In the genomic region with DNA sequence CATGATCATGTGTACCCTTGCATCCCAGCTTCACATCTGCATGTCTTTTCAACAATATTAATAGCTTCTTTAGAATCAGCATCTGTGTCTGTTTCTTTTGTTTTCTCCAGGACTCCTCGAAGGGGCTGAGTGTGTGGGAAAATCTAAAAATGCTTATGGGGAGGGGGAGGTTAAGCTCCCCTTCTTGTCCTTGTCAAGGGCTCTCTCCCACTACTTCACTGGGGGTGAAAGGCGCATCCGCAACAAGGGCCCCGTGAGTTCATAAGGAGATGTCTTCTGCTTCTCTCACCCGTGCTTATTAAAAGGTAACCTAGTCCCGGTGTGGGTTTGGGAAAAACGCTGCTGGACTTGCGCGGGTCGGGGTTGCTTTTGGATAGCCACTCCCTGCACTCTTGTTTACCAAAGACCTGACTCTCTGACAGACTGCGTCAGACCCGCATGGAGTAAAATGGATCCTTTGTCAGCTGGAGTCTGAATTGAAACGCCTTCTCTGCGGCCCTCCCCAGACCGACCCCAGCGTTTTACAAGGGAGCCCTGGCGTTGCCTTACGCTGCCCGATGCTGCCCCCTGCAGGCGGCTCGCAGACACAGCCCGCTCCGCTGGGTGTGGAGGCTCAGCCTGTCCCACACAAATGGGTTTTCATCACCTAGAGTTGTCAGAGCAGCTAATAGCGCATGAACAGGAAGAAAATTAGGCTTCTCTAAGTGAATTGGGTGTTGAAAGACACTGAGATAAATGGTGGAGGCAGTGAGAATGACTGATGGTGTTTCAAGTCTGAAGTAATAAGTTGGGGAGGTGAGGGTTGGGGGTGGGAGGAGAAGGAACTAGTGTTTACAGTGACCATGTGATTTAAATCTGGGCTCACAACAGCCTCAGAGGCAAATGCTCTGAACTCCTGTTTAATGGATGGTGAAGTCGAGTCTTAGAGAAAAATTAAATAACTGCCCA, we compare ENCODE assay signal across 1 cellular context.
TF ChIP-seq lines count a peak whose summit lies in the region.

No MANE protein-coding gene starts in this region.

TF ChIP-seq in HEK293, 187 proteins besides CTCF, POLR2A, EP300 and RAD21 (continued from another document and continues in another):
- TF ChIP-seq ZNF23 (tag by site-specific recombination; IDR thresholded peaks at IDR 0.05; ENCODE audit: borderline replicate concordance) = no peak
- TF ChIP-seq, protein P1, sequence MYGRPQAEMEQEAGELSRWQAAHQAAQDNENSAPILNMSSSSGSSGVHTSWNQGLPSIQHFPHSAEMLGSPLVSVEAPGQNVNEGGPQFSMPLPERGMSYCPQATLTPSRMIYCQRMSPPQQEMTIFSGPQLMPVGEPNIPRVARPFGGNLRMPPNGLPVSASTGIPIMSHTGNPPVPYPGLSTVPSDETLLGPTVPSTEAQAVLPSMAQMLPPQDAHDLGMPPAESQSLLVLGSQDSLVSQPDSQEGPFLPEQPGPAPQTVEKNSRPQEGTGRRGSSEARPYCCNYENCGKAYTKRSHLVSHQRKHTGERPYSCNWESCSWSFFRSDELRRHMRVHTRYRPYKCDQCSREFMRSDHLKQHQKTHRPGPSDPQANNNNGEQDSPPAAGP (tag by site-specific recombination; IDR thresholded peaks at IDR 0.05) = peak; percentile 73; the same call in 1 of the 2 replicates
- 0 out of 2 replicates have a peak, but pooled peaks have one; percentile 15 for TF ChIP-seq KLF8 (tag by site-specific recombination; IDR thresholded peaks at IDR 0.05)
- no peak for TF ChIP-seq ZNF792 (tag by site-specific recombination; IDR thresholded peaks at IDR 0.05)
- no peak for TF ChIP-seq ZNF423 (tag by site-specific recombination; IDR thresholded peaks at IDR 0.05)
- TF ChIP-seq ZNF660 (tag by site-specific recombination; IDR thresholded peaks at IDR 0.05) = peak; percentile 86
- TF ChIP-seq ZBTB17 (tag by site-specific recombination; IDR thresholded peaks at IDR 0.05) = peak; percentile 79
- no peak for TF ChIP-seq PRDM1 (tag by site-specific recombination; IDR thresholded peaks at IDR 0.05)
- no peak for TF ChIP-seq ZNF530 (tag by site-specific recombination; IDR thresholded peaks at IDR 0.05; ENCODE audit: low read depth)
- TF ChIP-seq ZNF433 (tag by site-specific recombination; IDR thresholded peaks at IDR 0.05; ENCODE audit: low read depth) = no peak
- TF ChIP-seq ZNF202 (tag by site-specific recombination; IDR thresholded peaks at IDR 0.05; ENCODE audit: borderline replicate concordance) = no peak
- peak; percentile 85 for TF ChIP-seq ZBTB48 (tag by site-specific recombination; IDR thresholded peaks at IDR 0.05)
- TF ChIP-seq ZFP41 (tag by site-specific recombination; IDR thresholded peaks at IDR 0.05; ENCODE audit: borderline replicate concordance) = no peak
- TF ChIP-seq, protein P2, sequence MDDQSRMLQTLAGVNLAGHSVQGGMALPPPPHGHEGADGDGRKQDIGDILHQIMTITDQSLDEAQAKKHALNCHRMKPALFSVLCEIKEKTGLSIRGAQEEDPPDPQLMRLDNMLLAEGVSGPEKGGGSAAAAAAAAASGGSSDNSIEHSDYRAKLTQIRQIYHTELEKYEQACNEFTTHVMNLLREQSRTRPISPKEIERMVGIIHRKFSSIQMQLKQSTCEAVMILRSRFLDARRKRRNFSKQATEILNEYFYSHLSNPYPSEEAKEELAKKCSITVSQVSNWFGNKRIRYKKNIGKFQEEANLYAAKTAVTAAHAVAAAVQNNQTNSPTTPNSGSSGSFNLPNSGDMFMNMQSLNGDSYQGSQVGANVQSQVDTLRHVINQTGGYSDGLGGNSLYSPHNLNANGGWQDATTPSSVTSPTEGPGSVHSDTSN (CRISPR knock-in tag; IDR thresholded peaks at IDR 0.05) = no peak
- no peak for TF ChIP-seq ZNF610 (tag by site-specific recombination; IDR thresholded peaks at IDR 0.05; ENCODE audit: borderline replicate concordance)
- no peak for TF ChIP-seq OVOL3 (tag by site-specific recombination; IDR thresholded peaks at IDR 0.05)
- no peak for TF ChIP-seq ZSCAN18 (tag by site-specific recombination; IDR thresholded peaks at IDR 0.05)
- TF ChIP-seq ZNF394 (tag by site-specific recombination; IDR thresholded peaks at IDR 0.05; ENCODE audit: borderline replicate concordance) = peak; percentile 32; the same call in 1 of the 2 replicates
- no peak for TF ChIP-seq ZNF280C (tag by site-specific recombination; IDR thresholded peaks at IDR 0.05)
- TF ChIP-seq ZNF184 (tag by site-specific recombination; IDR thresholded peaks at IDR 0.05) = no peak
- no peak for TF ChIP-seq ZNF157 (tag by site-specific recombination; IDR thresholded peaks at IDR 0.05)
- TF ChIP-seq AEBP2 (tag by site-specific recombination; IDR thresholded peaks at IDR 0.05; ENCODE audit: borderline replicate concordance) = no peak
- no peak for TF ChIP-seq BCL11A (tag by site-specific recombination; IDR thresholded peaks at IDR 0.05; ENCODE audit: low read depth)
- TF ChIP-seq ZSCAN23 (tag by site-specific recombination; IDR thresholded peaks at IDR 0.05) = no peak
- peak; percentile 65; the same call in 1 of the 2 replicates for TF ChIP-seq ZNF391 (tag by site-specific recombination; IDR thresholded peaks at IDR 0.05; ENCODE audit: borderline replicate concordance, low read depth)
- no peak for TF ChIP-seq ZNF18 (tag by site-specific recombination; IDR thresholded peaks at IDR 0.05)
- peak; percentile 69 for TF ChIP-seq ZNF600 (tag by site-specific recombination; IDR thresholded peaks at IDR 0.05)
- TF ChIP-seq, protein P3, sequence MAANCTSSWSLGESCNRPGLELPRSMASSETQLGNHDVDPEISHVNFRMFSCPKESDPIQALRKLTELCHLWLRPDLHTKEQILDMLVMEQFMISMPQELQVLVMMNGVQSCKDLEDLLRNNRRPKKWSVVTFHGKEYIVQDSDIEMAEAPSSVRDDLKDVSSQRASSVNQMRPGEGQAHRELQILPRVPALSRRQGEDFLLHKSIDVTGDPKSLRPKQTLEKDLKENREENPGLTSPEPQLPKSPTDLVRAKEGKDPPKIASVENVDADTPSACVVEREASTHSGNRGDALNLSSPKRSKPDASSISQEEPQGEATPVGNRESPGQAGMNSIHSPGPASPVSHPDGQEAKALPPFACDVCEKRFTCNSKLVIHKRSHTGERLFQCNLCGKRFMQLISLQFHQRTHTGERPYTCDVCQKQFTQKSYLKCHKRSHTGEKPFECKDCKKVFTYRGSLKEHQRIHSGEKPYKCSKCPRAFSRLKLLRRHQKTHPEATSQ (tag by site-specific recombination; IDR thresholded peaks at IDR 0.05) = no peak
- no peak for TF ChIP-seq FEZF1 (tag by site-specific recombination; IDR thresholded peaks at IDR 0.05)
- no peak for TF ChIP-seq ZFP37 (tag by site-specific recombination; IDR thresholded peaks at IDR 0.05)
- TF ChIP-seq ZNF155 (tag by site-specific recombination; IDR thresholded peaks at IDR 0.05) = no peak
- no peak for TF ChIP-seq ZNF548 (tag by site-specific recombination; IDR thresholded peaks at IDR 0.05)
- peak; percentile 37; the same call in 1 of the 2 replicates for TF ChIP-seq YY1 (tag by site-specific recombination; IDR thresholded peaks at IDR 0.05)
- TF ChIP-seq ZNF549 (tag by site-specific recombination; IDR thresholded peaks at IDR 0.05) = no peak
- peak; percentile 69 for TF ChIP-seq ZBTB20 (tag by site-specific recombination; IDR thresholded peaks at IDR 0.05)
- no peak for TF ChIP-seq ZNF366 (tag by site-specific recombination; conservative IDR thresholded peaks at IDR 0.05)
- TF ChIP-seq ZNF354C (tag by site-specific recombination; IDR thresholded peaks at IDR 0.05; ENCODE audit: borderline replicate concordance, low read depth) = no peak
- no peak for TF ChIP-seq ZNF140 (tag by site-specific recombination; IDR thresholded peaks at IDR 0.05)
- TF ChIP-seq ZNF571 (tag by site-specific recombination; IDR thresholded peaks at IDR 0.05) = no peak
- TF ChIP-seq ZNF529 (tag by site-specific recombination; IDR thresholded peaks at IDR 0.05; ENCODE audit: insufficient replicate concordance) = no peak
- no peak for TF ChIP-seq ZNF239 (tag by site-specific recombination; IDR thresholded peaks at IDR 0.05)
- no peak for TF ChIP-seq BCL11B (tag by site-specific recombination; IDR thresholded peaks at IDR 0.05; ENCODE audit: low read depth)
- TF ChIP-seq KLF16 (tag by site-specific recombination; IDR thresholded peaks at IDR 0.05) = no peak
- peak; percentile 84 for TF ChIP-seq GLIS2 (tag by site-specific recombination; IDR thresholded peaks at IDR 0.05)
- no peak for TF ChIP-seq ELK4 (IDR thresholded peaks at IDR 0.05; ENCODE audit: borderline replicate concordance, low read depth, low read length)
- no peak for TF ChIP-seq ZNF449 (tag by site-specific recombination; IDR thresholded peaks at IDR 0.05)
